Comparison of ENCODE assay signal across 8 cellular contexts in genomic region chr14:30223385-30223785, GRCh38.
DNase-seq lines count a peak whose midpoint lies in the region; ATAC-seq and TF ChIP-seq lines count a peak whose summit lies in the region.

No MANE protein-coding gene starts in this region.

- H3K27ac ChIP-seq in PC-3 (ENCODE audit: low read length) (peak overlapping the region; percentile 47), GM23338 (ENCODE audit: low read depth) (no peak overlapping the region)

- ATAC-seq in PC-3 (peak; percentile 93), GM23338 (no peak)

- no peaks in the 10 kb centered on the region for H3K36me3 Mint-ChIP-seq in GM23338 (ENCODE audit: low read depth)

- H4K20me1 ChIP-seq in PC-3 (ENCODE audit: low read length) (no peaks in the 10 kb centered on the region), GM23338 (replicated peaks; ENCODE audit: insufficient read depth) (no peaks in the 10 kb centered on the region)

- peaks cover 3% of the 10 kb centered on the region for H3F3A ChIP-seq in PC-3 (ENCODE audit: low read length, unreplicated experiment)
- no peaks in the 10 kb centered on the region for H3F3A ChIP-seq in GM23338 (replicated peaks; ENCODE audit: low read depth)

- CTCF ChIA-PET in PC-3 (lab: Charles Lee), result interaction anchor here (1.1 to 1.7 kb wide), 2 partner anchors 9 to 47 kb away, joined by 6 to 14 read pairs; no protein-coding TSS in a partner anchor

- no peaks in the 10 kb centered on the region for H3K9me2 ChIP-seq in PC-3 (replicated peaks; ENCODE audit: low read length)
- H3K9me2 ChIP-seq in GM23338 (ENCODE audit: insufficient read depth), result no peaks in the 10 kb centered on the region

- H3K4me3 ChIP-seq in PC-3 (ENCODE audit: low read length) (no peak overlapping the region), fibroblast of the aortic adventitia (ENCODE audit: low read depth, low read length) (no peak overlapping the region), retinal pigment epithelial cell (ENCODE audit: low read length) (no peak overlapping the region), GM23338 (no peak overlapping the region)

- no peaks in the 10 kb centered on the region for H3K4me1 Mint-ChIP-seq in GM23338

- peaks cover 47% of the 10 kb centered on the region for H3K4me1 ChIP-seq in PC-3 (ENCODE audit: insufficient read depth, low read length)
- no peaks in the 10 kb centered on the region for H3K4me1 ChIP-seq in GM23338 (ENCODE audit: insufficient read depth)

- no peaks in the 10 kb centered on the region for H3K79me2 ChIP-seq in PC-3 (ENCODE audit: low read length)
- no peaks in the 10 kb centered on the region for H3K79me2 ChIP-seq in GM23338 (replicated peaks; ENCODE audit: insufficient read depth)

- H3K4me2 ChIP-seq in PC-3 (ENCODE audit: low read length) (peak overlapping the region; percentile 66), GM23338 (no peak overlapping the region)

- BruUV-seq in PC-3 (replicated peaks; lab: Mats Ljungman, UMichigan), result no TSS peak

- no peaks in the 10 kb centered on the region for H3K36me3 ChIP-seq in PC-3 (ENCODE audit: low read depth, low read length)
- H3K36me3 ChIP-seq in GM23338 (ENCODE audit: insufficient read depth), result no peaks in the 10 kb centered on the region

- H3K27ac Mint-ChIP-seq in GM23338, result no peak overlapping the region

- no peaks in the 10 kb centered on the region for H3K27me3 ChIP-seq in PC-3 (ENCODE audit: low read length)
- H3K27me3 ChIP-seq in GM23338 (ENCODE audit: insufficient read depth), result no peaks in the 10 kb centered on the region

- H3K4me3 Mint-ChIP-seq in GM23338, result no peak overlapping the region

- H3K9me3 ChIP-seq in PC-3 (ENCODE audit: low read length), result no peaks in the 10 kb centered on the region

- peak; percentile 45 for DNase-seq in GM04503 (ENCODE audit: low read depth)
- DNase-seq in PC-3, result peak; percentile 99
- peak; percentile 93 for DNase-seq in fibroblast of the aortic adventitia (ENCODE audit: low read depth)
- DNase-seq in retinal pigment epithelial cell (ENCODE audit: low read depth), result peak; percentile 84
- no peak for DNase-seq in T-helper 9 cell
- DNase-seq in NCI-H1436 treated with DMSO at 0.1 percent for 48 hours (lab: John Stamatoyannopoulos, UW), result no peak
- DNase-seq in cerebellum (ENCODE audit: low spot score), result no peak
- DNase-seq in GM23338 (ENCODE audit: low spot score), result no peak

- H2AFZ ChIP-seq in PC-3 (ENCODE audit: low read length) (no peak overlapping the region), GM23338 (no peak overlapping the region)

- H3K9ac ChIP-seq in PC-3 (ENCODE audit: low read length), result no peak overlapping the region

- POLR2A ChIA-PET in PC-3 (lab: Charles Lee; ENCODE audit: unreplicated experiment), result no interaction called here

- no peaks in the 10 kb centered on the region for H3K9me3 Mint-ChIP-seq in GM23338

- TF ChIP-seq CTCF in PC-3 (conservative IDR thresholded peaks at IDR 0.05; ENCODE audit: low read depth, low read length) (no peak), fibroblast of the aortic adventitia (IDR thresholded peaks at IDR 0.05; ENCODE audit: insufficient read depth, low read length) (no peak), retinal pigment epithelial cell (conservative IDR thresholded peaks at IDR 0.05; ENCODE audit: low read depth, low read length) (no peak), GM23338 (conservative IDR thresholded peaks at IDR 0.05; ENCODE audit: low read depth in 2 of 2) (no peak)

- H3K27me3 Mint-ChIP-seq in GM23338 (ENCODE audit: insufficient read depth, low read depth, poor library complexity), result no peaks in the 10 kb centered on the region

- intact Hi-C loops in PC-3 (cut with micrococcal nuclease), result loop anchor here (2.0 to 10.0 kb wide), 4 partner anchors 27 to 1569 kb away; no protein-coding TSS in a partner anchor

TF ChIP-seq in GM23338, 12 proteins besides CTCF, POLR2A, EP300 and RAD21 (continues in another document):
- TF ChIP-seq POLR2AphosphoS5 (IDR thresholded peaks at IDR 0.05; ENCODE audit: low read depth) (no peak), JUNB (IDR thresholded peaks at IDR 0.05; ENCODE audit: unreplicated experiment) (no peak), CREB1 (CRISPR knock-in tag; IDR thresholded peaks at IDR 0.05; ENCODE audit: low read depth) (no peak), EZH2phosphoT487 (IDR thresholded peaks at IDR 0.05; ENCODE audit: unreplicated experiment) (no peak), NANOG (IDR thresholded peaks at IDR 0.05; ENCODE audit: borderline replicate concordance) (no peak), ETS1 (IDR thresholded peaks at IDR 0.05) (no peak), ZNF462 (CRISPR knock-in tag; IDR thresholded peaks at IDR 0.05) (no peak), ZNF331 (CRISPR knock-in tag; IDR thresholded peaks at IDR 0.05; ENCODE audit: low read depth) (no peak)

Comparison
In these comparisons a context has a peak if more than half of its experiments do, and no peak if none do; other contexts are left out.
1. DNase-seq: peak in GM04503 (single experiment), PC-3 (single experiment), fibroblast of the aortic adventitia (single experiment) and retinal pigment epithelial cell (single experiment); none in T-helper 9 cell (single experiment), NCI-H1436 treated with DMSO at 0.1 percent for 48 hours (single experiment), cerebellum (single experiment) and GM23338 (single experiment).